14 cellular contexts compared by ENCODE assay signal in genomic region chr11:44615041-44615513, GRCh38. TPM values are rescaled to one million over a fixed set of nuclear protein-coding genes. Genes with fewer than 3 reads are reported as not detected.
DNase-seq lines count a peak whose midpoint lies in the region; ATAC-seq and TF ChIP-seq lines count a peak whose summit lies in the region.
"Had no signal": no experiment of that assay in that cellular context is flagged by ENCODE, and none has a peak within 500 bp of the region (broad histone marks: within the 10 kb centered on the region; RNA-seq: fewer than 3 reads in every experiment).

No MANE protein-coding gene starts in this region.

- intact Hi-C loops in activated CD4-positive, alpha-beta T cell treated with anti-CD3 and anti-CD28 coated beads, Interleukin-2, amount 10 ng/mL, durations not matched to agents 24 days and 14 days (cut with micrococcal nuclease): no loop called here
- intact Hi-C loops in heart left ventricle (cut with DNase I) (loop anchor here in 4 of 10 donors (2.0 to 10.0 kb wide), 4 partner anchors 50 to 520 kb away; partner anchors contain the start of genes CD82 (in 1 of the 4) and EXT2 (in 1 of the 4)), psoas muscle (cut with DNase I) (loop anchor here in 1 of 2 donors (10.0 kb wide), 1 partner anchor 520 kb away; the partner anchor contains the start of gene EXT2)

- H3K27me3 ChIP-seq in heart left ventricle (no peaks in the 10 kb centered on the region), psoas muscle (ENCODE audit: insufficient read depth in 3 of 3, low read length in 2 of 3) (no peaks in the 10 kb centered on the region)
- H3K27me3 ChIP-seq: upper lobe of left lung had no signal

- peaks cover 0 to 26% (median 0%) of the 10 kb centered on the region in 9 donors for H3K36me3 ChIP-seq in heart left ventricle
- H3K36me3 ChIP-seq in psoas muscle (ENCODE audit: insufficient read depth in 1 of 2, low read depth in 1 of 2): peaks cover 0 to 42% of the 10 kb centered on the region in 2 donors

- no peaks in the 10 kb centered on the region for H3K27me3 Mint-ChIP-seq in activated CD4-positive, alpha-beta T cell treated with anti-CD3 and anti-CD28 coated beads, Interleukin-2, amount 10 ng/mL, durations not matched to agents 24 days and 14 days
- no peaks in the 10 kb centered on the region for H3K27me3 Mint-ChIP-seq in T-cell

- H3K4me1 ChIP-seq in heart left ventricle (peaks cover 0 to 55% (median 29%) of the 10 kb centered on the region in 12 donors), psoas muscle (peaks cover 13% of the 10 kb centered on the region)

- no peak for TF ChIP-seq POLR2A in heart left ventricle (IDR thresholded peaks at IDR 0.05)

- ATAC-seq in T-cell (replicated peaks in 1 of 4): no peak
- peak; percentile 27 to 56 (median 31) for ATAC-seq in heart left ventricle
- no peak for ATAC-seq in stimulated activated effector memory CD8-positive, alpha-beta T cell treated with anti-CD3 and anti-CD28 coated beads, Interleukin-12 subunit alpha, Interleukin-12 subunit beta, amount 100 ng/mL, for 72 hours
- ATAC-seq in GM18498 (IDR thresholded peaks at IDR 0.05; ENCODE audit: unreplicated experiment): no peak
- ATAC-seq in psoas muscle: no peak

- H3K4me3 Mint-ChIP-seq in activated CD4-positive, alpha-beta T cell treated with anti-CD3 and anti-CD28 coated beads, Interleukin-2, amount 10 ng/mL, durations not matched to agents 24 days and 14 days: no peak overlapping the region
- no peak overlapping the region for H3K4me3 Mint-ChIP-seq in T-cell
- H3K4me3 Mint-ChIP-seq in stimulated activated effector memory CD8-positive, alpha-beta T cell treated with anti-CD3 and anti-CD28 coated beads, Interleukin-12 subunit alpha, Interleukin-12 subunit beta, amount 100 ng/mL, for 72 hours: no peak overlapping the region

- H3K4me3 ChIP-seq in heart left ventricle (no peak overlapping the region), psoas muscle (no peak overlapping the region)
- H3K4me3 ChIP-seq: upper lobe of left lung had no signal

- POLR2A ChIA-PET in T-cell (lab: Charles Lee): no interaction called here

- peaks cover 64% of the 10 kb centered on the region for H3K36me3 Mint-ChIP-seq in activated CD4-positive, alpha-beta T cell treated with anti-CD3 and anti-CD28 coated beads, Interleukin-2, amount 10 ng/mL, durations not matched to agents 24 days and 14 days (ENCODE audit: low read depth)
- peaks cover 26% of the 10 kb centered on the region for H3K36me3 Mint-ChIP-seq in T-cell
- H3K36me3 Mint-ChIP-seq in stimulated activated effector memory CD8-positive, alpha-beta T cell treated with anti-CD3 and anti-CD28 coated beads, Interleukin-12 subunit alpha, Interleukin-12 subunit beta, amount 100 ng/mL, for 72 hours: peaks cover 100% of the 10 kb centered on the region

- H3K27ac ChIP-seq in heart left ventricle (peak overlapping the region in 3 of 12 donors; percentile 26 to 49 (median 27)), psoas muscle (no peak overlapping the region)

- no peak for DNase-seq in activated CD4-positive, alpha-beta T cell treated with anti-CD3 and anti-CD28 coated beads, Interleukin-2, amount 10 ng/mL, durations not matched to agents 24 days and 14 days
- no peak for DNase-seq in activated CD4-positive, alpha-beta T cell treated with anti-CD3 and anti-CD28 coated beads for 4 hours
- DNase-seq in T-cell (peak in 1 of 34 experiments; percentile 27), heart left ventricle (peak in 2 of 5 donors; percentile 27 to 57), SKM-1 treated with dmso at 0.1 percent for 144 hours (lab: John Stamatoyannopoulos, UW; ENCODE audit: unreplicated experiment) (no peak), psoas muscle (no peak)
- no peak for DNase-seq in stimulated activated effector memory CD8-positive, alpha-beta T cell treated with anti-CD3 and anti-CD28 coated beads, Interleukin-12 subunit alpha, Interleukin-12 subunit beta, amount 100 ng/mL, for 72 hours (ENCODE audit: low spot score in 2 of 2)
- DNase-seq: activated CD4-positive, alpha-beta T cell treated with anti-CD3 and anti-CD28 coated beads, Interleukin-2, amount 50 U/mL, for 48 hours; activated naive CD4-positive, alpha-beta T cell; NCI-H187 treated with DMSO at 0.1 percent for 48 hours; NCI-H524 treated with DMSO at 0.1 percent for 48 hours; T-helper 9 cell; upper lobe of left lung had no signal

- H3K9me3 Mint-ChIP-seq in activated CD4-positive, alpha-beta T cell treated with anti-CD3 and anti-CD28 coated beads, Interleukin-2, amount 10 ng/mL, durations not matched to agents 24 days and 14 days: no peaks in the 10 kb centered on the region
- no peaks in the 10 kb centered on the region for H3K9me3 Mint-ChIP-seq in T-cell
- H3K9me3 Mint-ChIP-seq in stimulated activated effector memory CD8-positive, alpha-beta T cell treated with anti-CD3 and anti-CD28 coated beads, Interleukin-12 subunit alpha, Interleukin-12 subunit beta, amount 100 ng/mL, for 72 hours: no peaks in the 10 kb centered on the region

- TF ChIP-seq CTCF in heart left ventricle (IDR thresholded peaks at IDR 0.05): no peak
- no peak for TF ChIP-seq CTCF in psoas muscle (IDR thresholded peaks at IDR 0.05)

- peaks cover 44% of the 10 kb centered on the region for H3K4me1 Mint-ChIP-seq in activated CD4-positive, alpha-beta T cell treated with anti-CD3 and anti-CD28 coated beads, Interleukin-2, amount 10 ng/mL, durations not matched to agents 24 days and 14 days
- peaks cover 47 to 69% (median 60%) of the 10 kb centered on the region in 3 donors for H3K4me1 Mint-ChIP-seq in T-cell
- H3K4me1 Mint-ChIP-seq in stimulated activated effector memory CD8-positive, alpha-beta T cell treated with anti-CD3 and anti-CD28 coated beads, Interleukin-12 subunit alpha, Interleukin-12 subunit beta, amount 100 ng/mL, for 72 hours: peaks cover 66% of the 10 kb centered on the region

- H3K9me3 ChIP-seq in heart left ventricle: no peaks in the 10 kb centered on the region
- no peaks in the 10 kb centered on the region for H3K9me3 ChIP-seq in psoas muscle
- H3K9me3 ChIP-seq: upper lobe of left lung had no signal

- WGBS in heart left ventricle, 4 donors: 59 to 75% (median 72%) methylated on average over 11 to 14 of the region's 14 CpGs
- WGBS in psoas muscle, 3 donors: 78 to 85% (median 85%) methylated on average over 14 of the region's 14 CpGs

- peak overlapping the region; percentile 52 for H3K27ac Mint-ChIP-seq in activated CD4-positive, alpha-beta T cell treated with anti-CD3 and anti-CD28 coated beads, Interleukin-2, amount 10 ng/mL, durations not matched to agents 24 days and 14 days
- peak overlapping the region; percentile 60 to 69 for H3K27ac Mint-ChIP-seq in T-cell
- peak overlapping the region; percentile 81 for H3K27ac Mint-ChIP-seq in stimulated activated effector memory CD8-positive, alpha-beta T cell treated with anti-CD3 and anti-CD28 coated beads, Interleukin-12 subunit alpha, Interleukin-12 subunit beta, amount 100 ng/mL, for 72 hours

- CTCF ChIA-PET in T-cell (lab: Charles Lee): interaction anchor here (1.0 to 3.1 kb wide), 4 partner anchors 52 to 58 kb away, joined by 3 to 10 read pairs (median 8); no protein-coding TSS in a partner anchor

RNA-seq across cellular contexts. Expression of gene CD82, which starts 49.6 kb away (rescaled TPM):
- 448 and 469 TPM in 2 replicates for total RNA-seq in activated CD4-positive, alpha-beta T cell treated with anti-CD3 and anti-CD28 coated beads, Interleukin-2, amount 10 ng/mL, durations not matched to agents 24 days and 14 days
- total RNA-seq in T-cell (10 to 100 TPM; 53.4 to 99.6 (median 69.0) TPM), heart left ventricle (10 to 100 TPM; 20.1 to 76.2 (median 37.3) TPM), psoas muscle (100 to 1,000 TPM in 1 of 4 donors, 10 to 100 TPM in 3; 25.9 to 162 (median 50.2) TPM)
- polyA plus RNA-seq in heart left ventricle (10 to 100 TPM; 25.2 to 48.6 TPM), psoas muscle (10 to 100 TPM; 13.3 to 22.1 (median 13.7) TPM)

Comparison
In these comparisons a context has a peak if more than half of its experiments do, and no peak if none do; other contexts are left out.
1. ATAC-seq: peak in heart left ventricle (4 of 4); none in T-cell (0 of 4), stimulated activated effector memory CD8-positive, alpha-beta T cell treated with anti-CD3 and anti-CD28 coated beads, Interleukin-12 subunit alpha, Interleukin-12 subunit beta, amount 100 ng/mL, for 72 hours (single experiment), GM18498 (single experiment) and psoas muscle (0 of 4).
2. Peak in every context shown above with its lines, with median percentiles within 50 percentile points of each other: H3K27ac Mint-ChIP-seq.